9 cellular contexts compared by ENCODE assay signal in genomic region chr12:46825526-46826414, GRCh38. TPM values are rescaled to one million over a fixed set of nuclear protein-coding genes. Genes with fewer than 3 reads are reported as not detected.
DNase-seq lines count a peak whose midpoint lies in the region; ATAC-seq, FAIRE-seq and TF ChIP-seq lines count a peak whose summit lies in the region.
"Had no signal": no experiment of that assay in that cellular context is flagged by ENCODE, and none has a peak within 500 bp of the region (broad histone marks: within the 10 kb centered on the region; RNA-seq: fewer than 3 reads in every experiment).

A gene with protein sequence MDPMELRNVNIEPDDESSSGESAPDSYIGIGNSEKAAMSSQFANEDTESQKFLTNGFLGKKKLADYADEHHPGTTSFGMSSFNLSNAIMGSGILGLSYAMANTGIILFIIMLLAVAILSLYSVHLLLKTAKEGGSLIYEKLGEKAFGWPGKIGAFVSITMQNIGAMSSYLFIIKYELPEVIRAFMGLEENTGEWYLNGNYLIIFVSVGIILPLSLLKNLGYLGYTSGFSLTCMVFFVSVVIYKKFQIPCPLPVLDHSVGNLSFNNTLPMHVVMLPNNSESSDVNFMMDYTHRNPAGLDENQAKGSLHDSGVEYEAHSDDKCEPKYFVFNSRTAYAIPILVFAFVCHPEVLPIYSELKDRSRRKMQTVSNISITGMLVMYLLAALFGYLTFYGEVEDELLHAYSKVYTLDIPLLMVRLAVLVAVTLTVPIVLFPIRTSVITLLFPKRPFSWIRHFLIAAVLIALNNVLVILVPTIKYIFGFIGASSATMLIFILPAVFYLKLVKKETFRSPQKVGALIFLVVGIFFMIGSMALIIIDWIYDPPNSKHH (minus strand): TSS chr12:46825997. CDS start chr12:46793071, 32,926 bp downstream.

- FAIRE-seq in astrocyte (lab: Jason Lieb, UNC): peak; percentile 64

- DNase-seq in GM23338 (ENCODE audit: low spot score) (peak; percentile 80), astrocyte (ENCODE audit: low read depth) (peak; percentile 29), iPS DF 6.9 (ENCODE audit: low read depth, low spot score) (no peak), sciatic nerve (ENCODE audit: low spot score) (no peak), T-helper 2 cell (no peak), NCI-H748 treated with DMSO at 0.1 percent for 48 hours (lab: John Stamatoyannopoulos, UW) (no peak)
- no peak for DNase-seq in activated CD8-positive, alpha-beta memory T cell treated with anti-CD3 and anti-CD28 coated beads, Interleukin-2, amount 50 U/mL, for 4 hours

- H3K27me3 Mint-ChIP-seq in GM23338 (ENCODE audit: insufficient read depth, low read depth, poor library complexity) (peaks cover 12% of the 10 kb centered on the region), astrocyte (ENCODE audit: low read depth, unreplicated experiment) (peaks cover 27% of the 10 kb centered on the region)

- H3K36me3 Mint-ChIP-seq in GM23338 (ENCODE audit: low read depth) (no peaks in the 10 kb centered on the region), astrocyte (ENCODE audit: low read depth, unreplicated experiment) (peaks cover under 1% of the 10 kb centered on the region)

- H3K4me3 ChIP-seq in GM23338: peak within 1 kb of the TSS; percentile 60
- H3K4me3 ChIP-seq in astrocyte (ENCODE audit: insufficient read depth, low read depth, low read length): peak within 1 kb of the TSS; percentile 58
- H3K4me3 ChIP-seq in iPS DF 6.9 (ENCODE audit: low read length): peak within 1 kb of the TSS; percentile 32; the same call in 1 of the 2 replicates

- intact Hi-C loops in sciatic nerve (cut with DNase I): no loop called here

- no peaks in the 10 kb centered on the region; the same call in 1 of the 2 replicates for H3K9me2 ChIP-seq in GM23338 (ENCODE audit: insufficient read depth)

- H3K27me3 ChIP-seq in GM23338 (ENCODE audit: insufficient read depth): peaks cover 51% of the 10 kb centered on the region
- peaks cover 31% of the 10 kb centered on the region for H3K27me3 ChIP-seq in astrocyte (ENCODE audit: insufficient read depth, low read length)
- peaks cover 3% of the 10 kb centered on the region for H3K27me3 ChIP-seq in iPS DF 6.9 (ENCODE audit: control insufficient read depth, insufficient read depth, low read length)

- H3K9me3 Mint-ChIP-seq in GM23338: no peaks in the 10 kb centered on the region
- no peaks in the 10 kb centered on the region for H3K9me3 Mint-ChIP-seq in astrocyte (ENCODE audit: unreplicated experiment)

- H3K9me3 ChIP-seq in astrocyte (ENCODE audit: insufficient read depth, low read depth, low read length) (no peaks in the 10 kb centered on the region), iPS DF 6.9 (ENCODE audit: control insufficient read depth, insufficient read depth, low read length) (no peaks in the 10 kb centered on the region)

- H3K27ac ChIP-seq in GM23338 (ENCODE audit: low read depth) (no peak within 1 kb of the TSS), astrocyte (ENCODE audit: low read depth, low read length) (no peak within 1 kb of the TSS), iPS DF 6.9 (ENCODE audit: low read length) (no peak within 1 kb of the TSS)
- H3K27ac ChIP-seq: VCaP had no signal

- no peaks in the 10 kb centered on the region for H3F3A ChIP-seq in GM23338 (replicated peaks; ENCODE audit: low read depth)

- WGBS in iPS DF 6.9 (ENCODE audit: insufficient coverage, insufficient read length): no CpG with 5 or more reads among the region's 30 CpGs

- H3K27ac Mint-ChIP-seq in GM23338: no peak within 1 kb of the TSS
- no peak within 1 kb of the TSS for H3K27ac Mint-ChIP-seq in astrocyte (ENCODE audit: unreplicated experiment)

- H4K20me1 ChIP-seq in GM23338 (replicated peaks; ENCODE audit: insufficient read depth) (peaks cover 5% of the 10 kb centered on the region), astrocyte (ENCODE audit: insufficient read depth, low read length) (no peaks in the 10 kb centered on the region)

- peak within 1 kb of the TSS; percentile 63; the same call in 1 of the 2 replicates for H2AFZ ChIP-seq in GM23338
- H2AFZ ChIP-seq in astrocyte (ENCODE audit: low read depth, low read length): peak within 1 kb of the TSS; percentile 86

- TF ChIP-seq POLR2A in GM18505 (IDR thresholded peaks at IDR 0.05; ENCODE audit: borderline replicate concordance, extremely low read depth, insufficient read depth, insufficient read length): no peak

- H3K79me2 ChIP-seq in GM23338 (replicated peaks; ENCODE audit: insufficient read depth) (0 out of 2 replicates have a peak, but pooled peaks cover 5% of the 10 kb centered on the region), astrocyte (ENCODE audit: insufficient read depth, low read length) (no peaks in the 10 kb centered on the region)

- H3K4me2 ChIP-seq in GM23338: peak within 1 kb of the TSS; percentile 91
- H3K4me2 ChIP-seq in astrocyte (ENCODE audit: low read length): peak within 1 kb of the TSS; percentile 94

- peak; percentile 99 for ATAC-seq in GM23338
- ATAC-seq in sciatic nerve: peak; percentile 92
- ATAC-seq in GM18505 (IDR thresholded peaks at IDR 0.05; ENCODE audit: unreplicated experiment): no peak

- H3K4me1 Mint-ChIP-seq in GM23338: peaks cover 12% of the 10 kb centered on the region; the same call in 2 of the 3 replicates
- peaks cover 3% of the 10 kb centered on the region for H3K4me1 Mint-ChIP-seq in astrocyte (ENCODE audit: low read depth, unreplicated experiment)

- H3K4me1 ChIP-seq in GM23338 (ENCODE audit: insufficient read depth) (peaks cover 11% of the 10 kb centered on the region; the same call in 1 of the 2 replicates), astrocyte (ENCODE audit: insufficient read depth, low read length) (peaks cover 1% of the 10 kb centered on the region), iPS DF 6.9 (ENCODE audit: control insufficient read depth, insufficient read depth, low read length) (no peaks in the 10 kb centered on the region)

- TF ChIP-seq CTCF in GM23338 (conservative IDR thresholded peaks at IDR 0.05; ENCODE audit: low read depth in 2 of 2) (peak; percentile 14 to 40; a peak in 2 of 4 replicates), astrocyte (IDR thresholded peaks at IDR 0.05; ENCODE audit: insufficient read depth, low read depth, low read length) (no peak)

- H3K4me3 Mint-ChIP-seq in GM23338 (peak within 1 kb of the TSS; percentile 79), astrocyte (ENCODE audit: unreplicated experiment) (peak within 1 kb of the TSS; percentile 76)

- H3K36me3 ChIP-seq in GM23338 (ENCODE audit: insufficient read depth) (no peaks in the 10 kb centered on the region), astrocyte (ENCODE audit: insufficient read depth, low read length) (no peaks in the 10 kb centered on the region), iPS DF 6.9 (ENCODE audit: control insufficient read depth, insufficient read depth, low read length) (no peaks in the 10 kb centered on the region)

- peak within 1 kb of the TSS; percentile 39 for H3K9ac ChIP-seq in astrocyte (ENCODE audit: low read length)

TF ChIP-seq in GM23338, 12 proteins besides CTCF, POLR2A, EP300 and RAD21 (continues in another document):
- TF ChIP-seq ZNF114 (CRISPR knock-in tag; IDR thresholded peaks at IDR 0.05) (no peak), EZH2 (IDR thresholded peaks at IDR 0.05; ENCODE audit: low read depth, unreplicated experiment) (no peak)

RNA-seq across cellular contexts. Expression of the gene that starts here (rescaled TPM):
- 12.5 and 13.3 TPM in 2 replicates for total RNA-seq in GM23338 (2014; rRNA removed; shearing (Covaris generic))
- 5.8 and 6.2 TPM in 2 replicates for polyA plus RNA-seq in GM23338 (2016; fragmentation: Nextera tagmentation; extraction: Ambion mirVana)
- 1.5 and 1.6 TPM in 2 replicates for total RNA-seq in astrocyte
- 0.31 TPM for total RNA-seq in sciatic nerve

Comparison
In these comparisons a context has a peak if more than half of its experiments do, and no peak if none do; other contexts are left out.
1. Peak in ATAC-seq in sciatic nerve; RNA of the gene not detected or under 1 TPM.
2. DNase-seq: peak in GM23338 (single experiment) and astrocyte (single experiment); none in iPS DF 6.9 (single experiment), sciatic nerve (single experiment), T-helper 2 cell (0 of 5), activated CD8-positive, alpha-beta memory T cell treated with anti-CD3 and anti-CD28 coated beads, Interleukin-2, amount 50 U/mL, for 4 hours (single experiment) and NCI-H748 treated with DMSO at 0.1 percent for 48 hours (single experiment).
3. Peak in every context shown above with its lines, with median percentiles within 50 percentile points of each other: H3K4me3 ChIP-seq.